Comparison of ENCODE assay signal across 8 cellular contexts in the genomic region with DNA sequence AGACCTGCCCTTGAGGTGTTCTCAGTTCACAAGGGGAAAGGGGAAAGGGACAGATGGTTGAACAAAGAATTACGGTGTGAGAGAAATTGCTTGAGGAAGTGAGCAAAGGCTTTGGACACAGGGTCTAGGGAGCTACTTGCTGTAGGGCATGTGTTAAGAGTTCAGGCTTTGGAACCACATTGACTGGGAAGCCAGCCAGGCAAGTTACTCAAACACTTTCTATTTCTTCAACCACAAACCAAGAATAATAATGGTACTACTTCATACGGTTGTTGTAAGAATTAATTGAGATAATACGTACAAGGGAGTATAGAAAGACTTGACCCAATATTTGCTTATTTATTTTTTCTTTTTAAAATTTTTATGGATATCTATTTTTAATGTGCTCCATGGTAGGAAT. TPM values are rescaled to one million over a fixed set of nuclear protein-coding genes. Genes with fewer than 3 reads are reported as not detected.
DNase-seq lines count a peak whose midpoint lies in the region; ATAC-seq, FAIRE-seq and TF ChIP-seq lines count a peak whose summit lies in the region.

No MANE protein-coding gene starts in this region.

- no peaks in the 10 kb centered on the region for H3K27me3 ChIP-seq in A673 (replicated peaks; ENCODE audit: insufficient read depth, low read depth, low read length, poor library complexity)
- H3K27me3 ChIP-seq in right atrium auricular region, result no peaks in the 10 kb centered on the region

- intact Hi-C loops in A673 (cut with micrococcal nuclease; ENCODE audit: unreplicated experiment), result no loop called here

- H3K27ac Mint-ChIP-seq in activated CD4-positive, alpha-beta T cell treated with anti-CD3 and anti-CD28 coated beads, Interleukin-2, amount 10 ng/mL, durations not matched to agents 7 days and 5 days, result no peak overlapping the region

- H3K36me3 Mint-ChIP-seq in activated CD4-positive, alpha-beta T cell treated with anti-CD3 and anti-CD28 coated beads, Interleukin-2, amount 10 ng/mL, durations not matched to agents 7 days and 5 days (ENCODE audit: low read depth), result no peaks in the 10 kb centered on the region

- peaks cover 8% of the 10 kb centered on the region for H3K4me1 Mint-ChIP-seq in activated CD4-positive, alpha-beta T cell treated with anti-CD3 and anti-CD28 coated beads, Interleukin-2, amount 10 ng/mL, durations not matched to agents 7 days and 5 days

- no peaks in the 10 kb centered on the region for H3K9me3 ChIP-seq in A673 (ENCODE audit: low read depth, low read length, poor library complexity, severe bottlenecking)
- no peaks in the 10 kb centered on the region for H3K9me3 ChIP-seq in right atrium auricular region

- DNase-seq in A673 (ENCODE audit: low spot score) (peak; percentile 25), right atrium auricular region (ENCODE audit: low spot score) (peak; percentile 86), urothelium cell line (ENCODE audit: low spot score) (peak; percentile 74), NCI-H2081 treated with DMSO at 0.1 percent for 48 hours (lab: John Stamatoyannopoulos, UW) (no peak)
- DNase-seq in activated CD4-positive, alpha-beta T cell treated with anti-CD3 and anti-CD28 coated beads, Interleukin-2, amount 10 ng/mL, durations not matched to agents 7 days and 5 days, result no peak

- TF ChIP-seq CTCF in A673 (conservative IDR thresholded peaks at IDR 0.05; ENCODE audit: low read depth, low read length) (no peak), right atrium auricular region (IDR thresholded peaks at IDR 0.05) (no peak)

- FAIRE-seq in urothelium cell line (lab: Jason Lieb, UNC), result no peak

- H3K9me3 Mint-ChIP-seq in activated CD4-positive, alpha-beta T cell treated with anti-CD3 and anti-CD28 coated beads, Interleukin-2, amount 10 ng/mL, durations not matched to agents 7 days and 5 days, result no peaks in the 10 kb centered on the region

- no TSS peak for BruUV-seq in A673 (replicated peaks; lab: Mats Ljungman, UMichigan)

- H3K4me3 ChIP-seq in A673 (ENCODE audit: low read depth, low read length, poor library complexity, severe bottlenecking), result no peak overlapping the region
- H3K4me3 ChIP-seq in right atrium auricular region, result no peak overlapping the region

- no peaks in the 10 kb centered on the region for H3K36me3 ChIP-seq in A673 (ENCODE audit: insufficient read depth, low read length, poor library complexity, severe bottlenecking)
- no peaks in the 10 kb centered on the region for H3K36me3 ChIP-seq in right atrium auricular region

- CTCF ChIA-PET in A673 (lab: Charles Lee), result no interaction called here
- CTCF ChIA-PET in activated CD4-positive, alpha-beta T cell treated with anti-CD3 and anti-CD28 coated beads, Interleukin-2, amount 10 ng/mL, durations not matched to agents 7 days and 5 days (lab: Charles Lee), result no interaction called here

- ATAC-seq in GM19328 (IDR thresholded peaks at IDR 0.05; ENCODE audit: unreplicated experiment), result peak; percentile 79
- peak; percentile 89 for ATAC-seq in HG03175 (IDR thresholded peaks at IDR 0.05; ENCODE audit: unreplicated experiment)
- peak; percentile 57 for ATAC-seq in SK-N-SH treated with all-trans-retinoic acid at 6 μM for 48 hours

- H3K27ac ChIP-seq in A673 (ENCODE audit: low read depth, low read length, poor library complexity, severe bottlenecking) (no peak overlapping the region), right atrium auricular region (peak overlapping the region; percentile 70 to 84)

- H3K27me3 Mint-ChIP-seq in activated CD4-positive, alpha-beta T cell treated with anti-CD3 and anti-CD28 coated beads, Interleukin-2, amount 10 ng/mL, durations not matched to agents 7 days and 5 days, result no peaks in the 10 kb centered on the region

- peaks cover 6% of the 10 kb centered on the region for H3K4me1 ChIP-seq in A673 (ENCODE audit: insufficient read depth, low read length, poor library complexity, severe bottlenecking)
- peaks cover 0 to 64% of the 10 kb centered on the region in 2 donors for H3K4me1 ChIP-seq in right atrium auricular region

- no peak overlapping the region for H3K4me3 Mint-ChIP-seq in activated CD4-positive, alpha-beta T cell treated with anti-CD3 and anti-CD28 coated beads, Interleukin-2, amount 10 ng/mL, durations not matched to agents 7 days and 5 days

- POLR2A ChIA-PET in A673 (lab: Charles Lee; ENCODE audit: low non-redundant PET), result no interaction called here
- POLR2A ChIA-PET in activated CD4-positive, alpha-beta T cell treated with anti-CD3 and anti-CD28 coated beads, Interleukin-2, amount 10 ng/mL, durations not matched to agents 7 days and 5 days (lab: Charles Lee), result no interaction called here

TF ChIP-seq in SK-N-SH treated with all-trans-retinoic acid at 6 μM for 48 hours, 23 proteins besides CTCF, POLR2A, EP300 and RAD21 (continues in another document):
- no peak for TF ChIP-seq ZNF8 (CRISPR knock-in tag; IDR thresholded peaks at IDR 0.05)
- no peak for TF ChIP-seq ZFP3 (CRISPR knock-in tag; IDR thresholded peaks at IDR 0.05)
- no peak for TF ChIP-seq RARB (CRISPR knock-in tag; IDR thresholded peaks at IDR 0.05)
- no peak for TF ChIP-seq ESRRG (CRISPR knock-in tag; IDR thresholded peaks at IDR 0.05)
- TF ChIP-seq, protein P1, sequence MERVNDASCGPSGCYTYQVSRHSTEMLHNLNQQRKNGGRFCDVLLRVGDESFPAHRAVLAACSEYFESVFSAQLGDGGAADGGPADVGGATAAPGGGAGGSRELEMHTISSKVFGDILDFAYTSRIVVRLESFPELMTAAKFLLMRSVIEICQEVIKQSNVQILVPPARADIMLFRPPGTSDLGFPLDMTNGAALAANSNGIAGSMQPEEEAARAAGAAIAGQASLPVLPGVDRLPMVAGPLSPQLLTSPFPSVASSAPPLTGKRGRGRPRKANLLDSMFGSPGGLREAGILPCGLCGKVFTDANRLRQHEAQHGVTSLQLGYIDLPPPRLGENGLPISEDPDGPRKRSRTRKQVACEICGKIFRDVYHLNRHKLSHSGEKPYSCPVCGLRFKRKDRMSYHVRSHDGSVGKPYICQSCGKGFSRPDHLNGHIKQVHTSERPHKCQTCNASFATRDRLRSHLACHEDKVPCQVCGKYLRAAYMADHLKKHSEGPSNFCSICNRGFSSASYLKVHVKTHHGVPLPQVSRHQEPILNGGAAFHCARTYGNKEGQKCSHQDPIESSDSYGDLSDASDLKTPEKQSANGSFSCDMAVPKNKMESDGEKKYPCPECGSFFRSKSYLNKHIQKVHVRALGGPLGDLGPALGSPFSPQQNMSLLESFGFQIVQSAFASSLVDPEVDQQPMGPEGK (CRISPR knock-in tag; IDR thresholded peaks at IDR 0.05; ENCODE audit: borderline replicate concordance), result no peak
- no peak for TF ChIP-seq PPARA (CRISPR knock-in tag; IDR thresholded peaks at IDR 0.05; ENCODE audit: borderline replicate concordance)
- TF ChIP-seq, protein P2, sequence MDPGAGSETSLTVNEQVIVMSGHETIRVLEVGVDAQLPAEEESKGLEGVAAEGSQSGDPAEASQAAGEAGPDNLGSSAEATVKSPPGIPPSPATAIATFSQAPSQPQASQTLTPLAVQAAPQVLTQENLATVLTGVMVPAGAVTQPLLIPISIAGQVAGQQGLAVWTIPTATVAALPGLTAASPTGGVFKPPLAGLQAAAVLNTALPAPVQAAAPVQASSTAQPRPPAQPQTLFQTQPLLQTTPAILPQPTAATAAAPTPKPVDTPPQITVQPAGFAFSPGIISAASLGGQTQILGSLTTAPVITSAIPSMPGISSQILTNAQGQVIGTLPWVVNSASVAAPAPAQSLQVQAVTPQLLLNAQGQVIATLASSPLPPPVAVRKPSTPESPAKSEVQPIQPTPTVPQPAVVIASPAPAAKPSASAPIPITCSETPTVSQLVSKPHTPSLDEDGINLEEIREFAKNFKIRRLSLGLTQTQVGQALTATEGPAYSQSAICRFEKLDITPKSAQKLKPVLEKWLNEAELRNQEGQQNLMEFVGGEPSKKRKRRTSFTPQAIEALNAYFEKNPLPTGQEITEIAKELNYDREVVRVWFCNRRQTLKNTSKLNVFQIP (CRISPR knock-in tag; IDR thresholded peaks at IDR 0.05; ENCODE audit: borderline replicate concordance, low read depth), result no peak
- TF ChIP-seq, protein P3, sequence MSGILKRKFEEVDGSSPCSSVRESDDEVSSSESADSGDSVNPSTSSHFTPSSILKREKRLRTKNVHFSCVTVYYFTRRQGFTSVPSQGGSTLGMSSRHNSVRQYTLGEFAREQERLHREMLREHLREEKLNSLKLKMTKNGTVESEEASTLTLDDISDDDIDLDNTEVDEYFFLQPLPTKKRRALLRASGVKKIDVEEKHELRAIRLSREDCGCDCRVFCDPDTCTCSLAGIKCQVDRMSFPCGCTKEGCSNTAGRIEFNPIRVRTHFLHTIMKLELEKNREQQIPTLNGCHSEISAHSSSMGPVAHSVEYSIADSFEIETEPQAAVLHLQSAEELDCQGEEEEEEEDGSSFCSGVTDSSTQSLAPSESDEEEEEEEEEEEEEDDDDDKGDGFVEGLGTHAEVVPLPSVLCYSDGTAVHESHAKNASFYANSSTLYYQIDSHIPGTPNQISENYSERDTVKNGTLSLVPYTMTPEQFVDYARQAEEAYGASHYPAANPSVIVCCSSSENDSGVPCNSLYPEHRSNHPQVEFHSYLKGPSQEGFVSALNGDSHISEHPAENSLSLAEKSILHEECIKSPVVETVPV (CRISPR knock-in tag; IDR thresholded peaks at IDR 0.05), result no peak
- no peak for TF ChIP-seq CSDC2 (CRISPR knock-in tag; IDR thresholded peaks at IDR 0.05)
- no peak for TF ChIP-seq OSR1 (CRISPR knock-in tag; IDR thresholded peaks at IDR 0.05)
- TF ChIP-seq ARNTL (CRISPR knock-in tag; IDR thresholded peaks at IDR 0.05; ENCODE audit: borderline replicate concordance, low read depth), result no peak
- TF ChIP-seq ZFP30 (CRISPR knock-in tag; IDR thresholded peaks at IDR 0.05), result no peak
- TF ChIP-seq SNAI2 (CRISPR knock-in tag; IDR thresholded peaks at IDR 0.05), result no peak
- TF ChIP-seq BACH2 (CRISPR knock-in tag; IDR thresholded peaks at IDR 0.05; ENCODE audit: borderline replicate concordance), result no peak
- no peak for TF ChIP-seq ISL1 (CRISPR knock-in tag; IDR thresholded peaks at IDR 0.05)
- TF ChIP-seq, protein P4, sequence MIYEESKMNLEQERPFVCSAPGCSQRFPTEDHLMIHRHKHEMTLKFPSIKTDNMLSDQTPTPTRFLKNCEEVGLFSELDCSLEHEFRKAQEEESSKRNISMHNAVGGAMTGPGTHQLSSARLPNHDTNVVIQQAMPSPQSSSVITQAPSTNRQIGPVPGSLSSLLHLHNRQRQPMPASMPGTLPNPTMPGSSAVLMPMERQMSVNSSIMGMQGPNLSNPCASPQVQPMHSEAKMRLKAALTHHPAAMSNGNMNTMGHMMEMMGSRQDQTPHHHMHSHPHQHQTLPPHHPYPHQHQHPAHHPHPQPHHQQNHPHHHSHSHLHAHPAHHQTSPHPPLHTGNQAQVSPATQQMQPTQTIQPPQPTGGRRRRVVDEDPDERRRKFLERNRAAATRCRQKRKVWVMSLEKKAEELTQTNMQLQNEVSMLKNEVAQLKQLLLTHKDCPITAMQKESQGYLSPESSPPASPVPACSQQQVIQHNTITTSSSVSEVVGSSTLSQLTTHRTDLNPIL (CRISPR knock-in tag; IDR thresholded peaks at IDR 0.05; ENCODE audit: low read depth), result no peak

RNA-seq across cellular contexts. Expression of a gene that starts 26.6 kb away (rescaled TPM):
- 5.5 and 11.1 TPM in 2 replicates for total RNA-seq in A673 (2021)
- 10 to 100 TPM; 59.7 to 80.9 TPM for total RNA-seq in right atrium auricular region
- 10 to 100 TPM; 37.3 to 42.6 TPM for total RNA-seq in activated CD4-positive, alpha-beta T cell treated with anti-CD3 and anti-CD28 coated beads, Interleukin-2, amount 10 ng/mL, durations not matched to agents 7 days and 5 days

Comparison
In these comparisons a context has a peak if more than half of its experiments do, and no peak if none do; other contexts are left out.
1. DNase-seq: peak in A673 (single experiment), right atrium auricular region (single experiment) and urothelium cell line (single experiment); none in NCI-H2081 treated with DMSO at 0.1 percent for 48 hours (single experiment) and activated CD4-positive, alpha-beta T cell treated with anti-CD3 and anti-CD28 coated beads, Interleukin-2, amount 10 ng/mL, durations not matched to agents 7 days and 5 days (single experiment).
2. Peak in every context shown above with its lines, with median percentiles within 50 percentile points of each other: ATAC-seq.